In genomic region chr2:10428936-10429335, GRCh38 we compare ENCODE assay signal across 18 cellular contexts.
"Had no signal": no experiment of that assay in that cellular context is flagged by ENCODE, and none has a peak within 500 bp of the region (broad histone marks: within the 10 kb centered on the region; RNA-seq: fewer than 3 reads in every experiment).

No MANE protein-coding gene starts in this region.

- ATAC-seq: K562, T-helper 17 cell had no signal

- H3K9me3 Mint-ChIP-seq: activated CD4-positive, alpha-beta memory T cell treated with anti-CD3 and anti-CD28 coated beads for 36 hours; activated CD4-positive, alpha-beta T cell treated with anti-CD3 and anti-CD28 coated beads, Interleukin-2, amount 10 ng/mL, durations not matched to agents 7 days and 5 days; activated naive CD8-positive, alpha-beta T cell treated with anti-CD3 and anti-CD28 coated beads for 36 hours had no signal

- H3K27ac Mint-ChIP-seq: activated CD4-positive, alpha-beta memory T cell treated with anti-CD3 and anti-CD28 coated beads for 36 hours; activated CD4-positive, alpha-beta T cell treated with anti-CD3 and anti-CD28 coated beads, Interleukin-2, amount 10 ng/mL, durations not matched to agents 7 days and 5 days; activated naive CD8-positive, alpha-beta T cell treated with anti-CD3 and anti-CD28 coated beads for 36 hours; T-helper 17 cell had no signal

- DNase-seq: activated CD4-positive, alpha-beta memory T cell treated with anti-CD3 and anti-CD28 coated beads for 36 hours; activated CD4-positive, alpha-beta T cell treated with anti-CD3 and anti-CD28 coated beads, Interleukin-2, amount 10 ng/mL, durations not matched to agents 7 days and 5 days; activated CD4-positive, CD25-positive, alpha-beta regulatory T cell; activated naive CD8-positive, alpha-beta T cell treated with anti-CD3 and anti-CD28 coated beads for 36 hours; activated T-cell treated with anti-CD3 and anti-CD28 coated beads for 4 hours; activated T-cell treated with anti-CD3 and anti-CD28 coated beads, Interleukin-2, amount 50 U/mL, for 48 hours; anterior cingulate cortex; Kasumi-1; NCI-H1105 treated with DMSO at 0.1 percent for 48 hours; NCI-H1436 treated with DMSO at 0.1 percent for 48 hours; NCI-H187; NCI-H2081 treated with DMSO at 0.1 percent for 48 hours; NCI-H446; NCI-H524; SIG-M5; T-helper 17 cell; T-helper 9 cell had no signal

- H3K4me3 Mint-ChIP-seq: activated CD4-positive, alpha-beta memory T cell treated with anti-CD3 and anti-CD28 coated beads for 36 hours; activated CD4-positive, alpha-beta T cell treated with anti-CD3 and anti-CD28 coated beads, Interleukin-2, amount 10 ng/mL, durations not matched to agents 7 days and 5 days; activated naive CD8-positive, alpha-beta T cell treated with anti-CD3 and anti-CD28 coated beads for 36 hours; T-helper 17 cell had no signal

- H3K36me3 Mint-ChIP-seq: activated naive CD8-positive, alpha-beta T cell treated with anti-CD3 and anti-CD28 coated beads for 36 hours had no signal

- H3K4me3 ChIP-seq: K562 had no signal
